10 cellular contexts compared by ENCODE assay signal in genomic region chr9:125750656-125751035, GRCh38. TPM values are rescaled to one million over a fixed set of nuclear protein-coding genes. Genes with fewer than 3 reads are reported as not detected.
DNase-seq lines count a peak whose midpoint lies in the region; ATAC-seq, FAIRE-seq and TF ChIP-seq lines count a peak whose summit lies in the region.
"Had no signal": no experiment of that assay in that cellular context is flagged by ENCODE, and none has a peak within 500 bp of the region (broad histone marks: within the 10 kb centered on the region; RNA-seq: fewer than 3 reads in every experiment).

No MANE protein-coding gene starts in this region.

- CTCF ChIA-PET in HEK293T (lab: Yijun Ruan, JAX): no interaction called here
- CTCF ChIA-PET in activated B cell treated with CpG ODN at 0.5 μM for 24 hours (lab: Charles Lee): no interaction called here
- CTCF ChIA-PET in HepG2 (lab: Yijun Ruan, JAX; ENCODE audit: low intra/inter-chr PET ratio, low total read pairs): no interaction called here

- no peaks in the 10 kb centered on the region for H3K9me3 ChIP-seq in HepG2 (ENCODE audit: low read length)

- TF ChIP-seq CTCF in activated B cell treated with CpG ODN at 0.5 μM for 24 hours (IDR thresholded peaks at IDR 0.05): no peak
- TF ChIP-seq CTCF in HepG2 (CRISPR knock-in tag; IDR thresholded peaks at IDR 0.05): no peak
- TF ChIP-seq CTCF in brain microvascular endothelial cell (IDR thresholded peaks at IDR 0.05; ENCODE audit: low read depth, low read length, missing control alignments): no peak

- WGBS in HepG2 (ENCODE audit: low lambda C conversion rate): 70% methylated on average over 6 of the region's 6 CpGs

- peak overlapping the region; percentile 46 for H3K27ac Mint-ChIP-seq in activated B cell treated with CpG ODN at 0.5 μM for 24 hours
- H3K27ac Mint-ChIP-seq: activated CD8-positive, alpha-beta T cell treated with anti-CD3 and anti-CD28 coated beads, Interleukin-2, amount 10 ng/mL, durations not matched to agents 7 days and 5 days had no signal

- no peak for TF ChIP-seq EP300 in HepG2 (IDR thresholded peaks at IDR 0.05; ENCODE audit: low read depth in 2 of 2, low read length in 2 of 2)
- no peak for TF ChIP-seq EP300 in HepG2 (CRISPR knock-in tag; IDR thresholded peaks at IDR 0.05; ENCODE audit: borderline replicate concordance)

- H3K27me3 Mint-ChIP-seq in activated B cell treated with CpG ODN at 0.5 μM for 24 hours: no peaks in the 10 kb centered on the region

- no peaks in the 10 kb centered on the region for H4K20me1 ChIP-seq in HepG2 (ENCODE audit: insufficient read depth, low read length)

- in situ Hi-C loops in HepG2 (cut with HindIII; ENCODE audit: extremely low pct_ligation_motif_present, low pct_unique_long_range_greater_than_20kb) (no loop called here), brain microvascular endothelial cell (cut with HindIII; ENCODE audit: low pct_ligation_motif_present, low sequenced_read_pairs) (no loop called here)

- BruUV-seq in HepG2 (replicated peaks; lab: Mats Ljungman, UMichigan): no TSS peak

- H3K36me3 ChIP-seq in HepG2 (replicated peaks in 1 of 2; ENCODE audit: control insufficient read depth in 1 of 2, insufficient read depth in 2 of 2, low read length in 2 of 2) (no peaks in the 10 kb centered on the region; a peak in 1 of 5 replicates), brain microvascular endothelial cell (replicated peaks) (no peaks in the 10 kb centered on the region)

- peaks cover 29% of the 10 kb centered on the region for H3K4me1 Mint-ChIP-seq in activated B cell treated with CpG ODN at 0.5 μM for 24 hours

- peak overlapping the region; percentile 5 for H3K4me3 Mint-ChIP-seq in activated B cell treated with CpG ODN at 0.5 μM for 24 hours
- H3K4me3 Mint-ChIP-seq: activated CD8-positive, alpha-beta T cell treated with anti-CD3 and anti-CD28 coated beads, Interleukin-2, amount 10 ng/mL, durations not matched to agents 7 days and 5 days had no signal

- ATAC-seq in activated B cell treated with CpG ODN at 0.5 μM for 24 hours (ENCODE audit: low read depth) (no peak), HepG2 (no peak), GM18505 (IDR thresholded peaks at IDR 0.05; ENCODE audit: unreplicated experiment) (no peak), HG02970 (IDR thresholded peaks at IDR 0.05; ENCODE audit: low FRiP score, unreplicated experiment) (no peak)
- ATAC-seq: activated CD8-positive, alpha-beta T cell treated with anti-CD3 and anti-CD28 coated beads, Interleukin-2, amount 10 ng/mL, durations not matched to agents 7 days and 5 days had no signal

- H3K27me3 ChIP-seq in HepG2 (ENCODE audit: control insufficient read depth in 1 of 2, insufficient read depth in 2 of 2, low read length in 2 of 2) (no peaks in the 10 kb centered on the region), brain microvascular endothelial cell (replicated peaks) (no peaks in the 10 kb centered on the region)

- TF ChIP-seq POLR2A in HepG2 (IDR thresholded peaks at IDR 0.05; ENCODE audit: insufficient read depth in 1 of 2, low read depth in 2 of 2, low read length in 2 of 2) (no peak), GM18505 (IDR thresholded peaks at IDR 0.05; ENCODE audit: borderline replicate concordance, extremely low read depth, insufficient read depth, insufficient read length) (no peak)

- H2AFZ ChIP-seq in HepG2 (ENCODE audit: low read length): no peak overlapping the region

- intact Hi-C loops in activated B cell treated with CpG ODN at 0.5 μM for 24 hours (cut with micrococcal nuclease): no loop called here
- intact Hi-C loops in HepG2 (cut with micrococcal nuclease; ENCODE audit: unreplicated experiment): no loop called here

- peak overlapping the region; percentile 61 for H3K4me2 ChIP-seq in HepG2 (ENCODE audit: low read depth, low read length)

- H3K79me2 ChIP-seq in HepG2 (ENCODE audit: insufficient read depth, low read length): no peaks in the 10 kb centered on the region

- TF ChIP-seq RAD21 in HepG2 (CRISPR knock-in tag; IDR thresholded peaks at IDR 0.05): no peak

- POLR2A ChIA-PET in HEK293T (lab: Yijun Ruan, JAX): interaction anchor here (1.0 to 1.5 kb wide), 2 partner anchors 44 to 130 kb away, joined by 3 to 4 read pairs; partner anchors contain the start of gene MAPKAP1
- POLR2A ChIA-PET in activated B cell treated with CpG ODN at 0.5 μM for 24 hours (lab: Charles Lee): no interaction called here
- POLR2A ChIA-PET in HepG2 (lab: Yijun Ruan, JAX): interaction anchor here (1.3 kb wide), 1 partner anchor 8 kb away, joined by 5 read pairs; no protein-coding TSS in a partner anchor

- peak overlapping the region; percentile 26 for H3K27ac ChIP-seq in HepG2 (ENCODE audit: extremely low read length, insufficient read depth, low read length)
- no peak overlapping the region for H3K27ac ChIP-seq in brain microvascular endothelial cell

- H3K36me3 Mint-ChIP-seq in activated B cell treated with CpG ODN at 0.5 μM for 24 hours (ENCODE audit: low read depth): peaks cover 11% of the 10 kb centered on the region

- peaks cover 41% of the 10 kb centered on the region for H3K4me1 ChIP-seq in HepG2 (ENCODE audit: insufficient read depth, low read length)

- peak overlapping the region in 1 of 3 experiments; percentile 21; a peak in 1 of 6 replicates for H3K4me3 ChIP-seq in HepG2 (replicated peaks in 1 of 3; ENCODE audit: insufficient read depth in 1 of 3, low read depth in 2 of 3, low read length in 3 of 3)
- no peak overlapping the region for H3K4me3 ChIP-seq in brain microvascular endothelial cell (ENCODE audit: low read depth, low read length)

- FAIRE-seq in HepG2 (lab: Jason Lieb, UNC): no peak

- DNase-seq in AG08396 (ENCODE audit: low spot score) (peak; percentile 12), HEK293T (ENCODE audit: extremely low spot score) (no peak), activated B cell treated with CpG ODN at 0.5 μM for 24 hours (no peak), HepG2 (ENCODE audit: low spot score) (no peak), brain microvascular endothelial cell (no peak)
- no peak for DNase-seq in activated CD8-positive, alpha-beta memory T cell treated with anti-CD3 and anti-CD28 coated beads, Interleukin-2, amount 50 U/mL, for 4 hours
- DNase-seq: activated CD8-positive, alpha-beta T cell treated with anti-CD3 and anti-CD28 coated beads, Interleukin-2, amount 10 ng/mL, durations not matched to agents 7 days and 5 days; NCI-H1105 had no signal

- H3K9me3 Mint-ChIP-seq in activated B cell treated with CpG ODN at 0.5 μM for 24 hours: no peaks in the 10 kb centered on the region

- H3K9ac ChIP-seq in HepG2 (ENCODE audit: insufficient read depth, low read depth, low read length): 0 out of 2 replicates have a peak overlapping the region, but pooled peaks have one; percentile 14

TF ChIP-seq in HepG2, 621 proteins besides CTCF, POLR2A, EP300 and RAD21 (continues in another document):
- no peak for TF ChIP-seq ZNF703 (CRISPR knock-in tag; IDR thresholded peaks at IDR 0.05; ENCODE audit: borderline replicate concordance)

RNA-seq across cellular contexts. Expression of gene PBX3, which starts 3.5 kb away (rescaled TPM):
- total RNA-seq in activated B cell treated with CpG ODN at 0.5 μM for 24 hours (23.8 and 37.2 TPM in 2 replicates), HepG2 (2016; rRNA removed; fragmentation: Illumina TruSeq; extraction: Trizol) (9.1 and 11.2 TPM in 2 replicates)
- total RNA-seq in HepG2 (2016; cell fraction: cytosol; rRNA removed; fragmentation: Illumina TruSeq; extraction: Trizol; ENCODE audit: low read depth): 5.7 and 6.3 TPM in 2 replicates
- total RNA-seq in HepG2 (2016; cell fraction: insoluble cytoplasmic fraction; rRNA removed; fragmentation: Illumina TruSeq; extraction: Trizol): 9.3 and 12.6 TPM in 2 replicates
- total RNA-seq in HepG2 (2016; cell fraction: membrane; rRNA removed; fragmentation: Illumina TruSeq; extraction: Trizol): 9.0 and 10.8 TPM in 2 replicates
- total RNA-seq in HepG2 (2016; cell fraction: nucleus; rRNA removed; fragmentation: Illumina TruSeq; extraction: Trizol): 33.5 and 37.6 TPM in 2 replicates
- polyA plus RNA-seq in HepG2 (2011; rRNA removed): 4.0 and 6.0 TPM in 2 replicates
- polyA plus RNA-seq in HepG2 (2011; cell fraction: cytosol; rRNA removed): 3.6 and 3.8 TPM in 2 replicates
- 2.9 and 3.4 TPM in 2 replicates for polyA plus RNA-seq in HepG2 (2011; cell fraction: nucleus; rRNA removed)
- 3.7 and 4.6 TPM in 2 replicates for polyA plus RNA-seq in HepG2 (2012)
- 4.4 and 6.4 TPM in 2 replicates for polyA plus RNA-seq in HepG2 (2016; cell fraction: cytosol; fragmentation: Illumina TruSeq; extraction: Trizol; ENCODE audit: low read depth)
- polyA plus RNA-seq in HepG2 (2016; cell fraction: insoluble cytoplasmic fraction; fragmentation: Illumina TruSeq; extraction: Trizol; ENCODE audit: low read depth): 12.2 and 14.4 TPM in 2 replicates
- 10.9 and 12.0 TPM in 2 replicates for polyA plus RNA-seq in HepG2 (2016; cell fraction: membrane; fragmentation: Illumina TruSeq; extraction: Trizol; ENCODE audit: low read depth)
- 13.5 and 14.5 TPM in 2 replicates for polyA plus RNA-seq in HepG2 (2016; cell fraction: nucleus; fragmentation: Illumina TruSeq; extraction: Trizol; ENCODE audit: insufficient read depth, low read depth)
- 13.3 and 40.9 TPM in 2 replicates for polyA minus RNA-seq in HepG2 (2011; rRNA and poly(A)+ RNA removed; ENCODE audit: low replicate concordance)
- 2.7 and 4.6 TPM in 2 replicates for polyA minus RNA-seq in HepG2 (2011; cell fraction: cytosol; rRNA and poly(A)+ RNA removed)
- 36.1 and 42.9 TPM in 2 replicates for polyA minus RNA-seq in HepG2 (2011; cell fraction: nucleus; rRNA and poly(A)+ RNA removed)

RNA-seq across cellular contexts. Expression of gene MAPKAP1, which starts 43.6 kb away (rescaled TPM):
- total RNA-seq in activated B cell treated with CpG ODN at 0.5 μM for 24 hours: 80.2 and 84.9 TPM in 2 replicates
- 63.3 and 64.3 TPM in 2 replicates for total RNA-seq in HepG2 (2016; rRNA removed; fragmentation: Illumina TruSeq; extraction: Trizol)
- total RNA-seq in HepG2 (2016; cell fraction: cytosol; rRNA removed; fragmentation: Illumina TruSeq; extraction: Trizol; ENCODE audit: low read depth): 73.6 and 79.6 TPM in 2 replicates
- total RNA-seq in HepG2 (2016; cell fraction: insoluble cytoplasmic fraction; rRNA removed; fragmentation: Illumina TruSeq; extraction: Trizol): 50.8 and 66.4 TPM in 2 replicates
- total RNA-seq in HepG2 (2016; cell fraction: membrane; rRNA removed; fragmentation: Illumina TruSeq; extraction: Trizol): 151 and 154 TPM in 2 replicates
- total RNA-seq in HepG2 (2016; cell fraction: nucleus; rRNA removed; fragmentation: Illumina TruSeq; extraction: Trizol): 40.3 and 49.7 TPM in 2 replicates
- polyA plus RNA-seq in HepG2 (2011; rRNA removed): 38.3 and 45.0 TPM in 2 replicates
- 31.1 and 37.8 TPM in 2 replicates for polyA plus RNA-seq in HepG2 (2011; cell fraction: cytosol; rRNA removed)
- polyA plus RNA-seq in HepG2 (2011; cell fraction: nucleus; rRNA removed): 19.1 and 22.9 TPM in 2 replicates
- polyA plus RNA-seq in HepG2 (2012): 23.3 and 24.3 TPM in 2 replicates
- 152 and 156 TPM in 2 replicates for polyA plus RNA-seq in HepG2 (2016; cell fraction: cytosol; fragmentation: Illumina TruSeq; extraction: Trizol; ENCODE audit: low read depth)
- 64.7 and 77.0 TPM in 2 replicates for polyA plus RNA-seq in HepG2 (2016; cell fraction: insoluble cytoplasmic fraction; fragmentation: Illumina TruSeq; extraction: Trizol; ENCODE audit: low read depth)
- 215 and 223 TPM in 2 replicates for polyA plus RNA-seq in HepG2 (2016; cell fraction: membrane; fragmentation: Illumina TruSeq; extraction: Trizol; ENCODE audit: low read depth)
- 63.9 and 70.8 TPM in 2 replicates for polyA plus RNA-seq in HepG2 (2016; cell fraction: nucleus; fragmentation: Illumina TruSeq; extraction: Trizol; ENCODE audit: insufficient read depth, low read depth)
- polyA minus RNA-seq in HepG2 (2011; rRNA and poly(A)+ RNA removed; ENCODE audit: low replicate concordance): 42.8 and 148 TPM in 2 replicates
- 8.1 and 12.7 TPM in 2 replicates for polyA minus RNA-seq in HepG2 (2011; cell fraction: cytosol; rRNA and poly(A)+ RNA removed)
- polyA minus RNA-seq in HepG2 (2011; cell fraction: nucleus; rRNA and poly(A)+ RNA removed): 39.3 and 49.2 TPM in 2 replicates
